In the genomic region with DNA sequence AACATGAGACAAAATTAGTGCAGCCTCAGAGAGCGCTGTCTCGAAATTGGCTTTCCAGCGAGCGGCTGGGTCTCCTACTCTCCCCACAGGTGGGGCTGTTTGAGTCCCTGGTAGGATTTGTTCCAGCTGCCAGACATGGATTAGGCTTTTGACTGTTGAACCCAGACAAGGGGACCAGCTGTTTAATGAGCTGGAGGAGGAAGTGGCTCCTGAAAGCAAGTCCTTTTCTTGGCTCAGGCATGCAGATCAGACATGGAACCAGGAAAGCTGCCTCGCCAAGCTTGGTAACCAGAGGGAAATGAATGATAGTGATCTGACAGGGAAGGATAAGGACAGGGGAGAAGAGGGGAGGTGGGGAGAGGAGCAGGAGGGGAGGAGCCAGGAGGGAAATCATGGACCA, we compare ENCODE assay signal across 25 cellular contexts.
DNase-seq lines count a peak whose midpoint lies in the region; TF ChIP-seq lines count a peak whose summit lies in the region.
"Had no signal": no experiment of that assay in that cellular context is flagged by ENCODE, and none has a peak within 500 bp of the region (broad histone marks: within the 10 kb centered on the region; RNA-seq: fewer than 3 reads in every experiment).

No MANE protein-coding gene starts in this region.

- H3K27me3 Mint-ChIP-seq in endodermal cell (ENCODE audit: insufficient read depth), result peaks cover 2% of the 10 kb centered on the region

- H3K9ac ChIP-seq in endodermal cell (ENCODE audit: extremely low read depth, low read length, poor library complexity, severe bottlenecking), result no peak overlapping the region
- H3K9ac ChIP-seq: BLaER1 had no signal

- DNase-seq in NCI-H2029 (lab: John Stamatoyannopoulos, UW), result peak; percentile 16
- no peak for DNase-seq in NCI-H2029 treated with DMSO at 0.1 percent for 48 hours (lab: John Stamatoyannopoulos, UW)
- DNase-seq in NCI-H2171 treated with DMSO at 0.1 percent for 48 hours (lab: John Stamatoyannopoulos, UW), result peak; percentile 91
- DNase-seq in endodermal cell, result peak; percentile 51
- no peak for DNase-seq in 8988T
- DNase-seq in Peyer's patch, result no peak
- DNase-seq in hypothalamus (lab: John Stamatoyannopoulos, UW), result no peak
- DNase-seq: activated CD4-positive, alpha-beta memory T cell treated with anti-CD3 and anti-CD28 coated beads, Interleukin-2, amount 10 ng/mL, durations not matched to agents 7 days and 5 days; activated T-cell treated with anti-CD3 and anti-CD28 coated beads for 4 hours; adrenal gland; Calu3; cortex of kidney; GDM1; KBM-7; left lung; NCI-H2081; NCI-H748 treated with DMSO at 0.1 percent for 48 hours; stomach; T-helper 2 cell had no signal

- H3K9me3 ChIP-seq in endodermal cell (ENCODE audit: control insufficient read depth, low read length) (no peaks in the 10 kb centered on the region), Peyer's patch (no peaks in the 10 kb centered on the region)
- H3K9me3 ChIP-seq: A549, adrenal gland, BLaER1, left lung, neutrophil, SJSA1, stomach had no signal

- H3K4me1 ChIP-seq in endodermal cell (ENCODE audit: control insufficient read depth, insufficient read depth, low read length), result no peaks in the 10 kb centered on the region
- peaks cover 0 to 13% (median 0%) of the 10 kb centered on the region in 4 donors for H3K4me1 ChIP-seq in Peyer's patch
- H3K4me1 ChIP-seq: A549, left lung, SJSA1 had no signal

- H3K36me3 ChIP-seq in endodermal cell (ENCODE audit: control insufficient read depth, insufficient read depth, low read length), result no peaks in the 10 kb centered on the region
- no peaks in the 10 kb centered on the region for H3K36me3 ChIP-seq in Peyer's patch
- H3K36me3 ChIP-seq: adrenal gland, BLaER1, left lung, neutrophil, SJSA1, stomach had no signal

- peaks cover 22% of the 10 kb centered on the region for H3K4me1 Mint-ChIP-seq in endodermal cell
- H3K4me1 Mint-ChIP-seq: activated CD4-positive, alpha-beta memory T cell treated with anti-CD3 and anti-CD28 coated beads, Interleukin-2, amount 10 ng/mL, durations not matched to agents 7 days and 5 days had no signal

- H3K27ac ChIP-seq in endodermal cell (ENCODE audit: low read depth, low read length), result peak overlapping the region; percentile 59
- peak overlapping the region; percentile 36 for H3K27ac ChIP-seq in temporal lobe (ENCODE audit: low read depth, low read length)
- no peak overlapping the region for H3K27ac ChIP-seq in Peyer's patch
- H3K27ac ChIP-seq: A549, adrenal gland, BLaER1, left lung, neutrophil, SJSA1, stomach had no signal

- 73 to 74% methylated on average over 5 of the region's 5 CpGs for WGBS in endodermal cell (ENCODE audit: insufficient coverage in 1 of 2, insufficient read length in 1 of 2), 2 experiments

- TF ChIP-seq POLR2A in Peyer's patch (IDR thresholded peaks at IDR 0.05), result no peak

- no peaks in the 10 kb centered on the region for H3K27me3 ChIP-seq in endodermal cell (ENCODE audit: control insufficient read depth, insufficient read depth, low read length, poor library complexity, severe bottlenecking)
- H3K27me3 ChIP-seq in Peyer's patch, result no peaks in the 10 kb centered on the region
- H3K27me3 ChIP-seq: BLaER1 had no signal

- no peaks in the 10 kb centered on the region for H3K36me3 Mint-ChIP-seq in endodermal cell (ENCODE audit: low read depth)
- H3K36me3 Mint-ChIP-seq: WTC11 had no signal

- H3K4me3 ChIP-seq in endodermal cell (ENCODE audit: low read length) (no peak overlapping the region), Peyer's patch (no peak overlapping the region)
- H3K4me3 ChIP-seq: A549, adrenal gland, BLaER1, left lung, SJSA1, stomach had no signal

- no peaks in the 10 kb centered on the region for H3K9me3 Mint-ChIP-seq in endodermal cell
- H3K9me3 Mint-ChIP-seq: activated CD4-positive, alpha-beta memory T cell treated with anti-CD3 and anti-CD28 coated beads, Interleukin-2, amount 10 ng/mL, durations not matched to agents 7 days and 5 days; WTC11 had no signal

- no peak overlapping the region for H3K27ac Mint-ChIP-seq in endodermal cell
- H3K27ac Mint-ChIP-seq: activated CD4-positive, alpha-beta memory T cell treated with anti-CD3 and anti-CD28 coated beads, Interleukin-2, amount 10 ng/mL, durations not matched to agents 7 days and 5 days; WTC11 had no signal

- TF ChIP-seq CTCF in endodermal cell (conservative IDR thresholded peaks at IDR 0.05) (peak; percentile 40), Peyer's patch (IDR thresholded peaks at IDR 0.05) (no peak)

- no peak overlapping the region for H3K4me3 Mint-ChIP-seq in endodermal cell
- H3K4me3 Mint-ChIP-seq: activated CD4-positive, alpha-beta memory T cell treated with anti-CD3 and anti-CD28 coated beads, Interleukin-2, amount 10 ng/mL, durations not matched to agents 7 days and 5 days; WTC11 had no signal

Comparison
In these comparisons a context has a peak if more than half of its experiments do, and no peak if none do; other contexts are left out.
1. DNase-seq: peak in NCI-H2029 (single experiment), NCI-H2171 treated with DMSO at 0.1 percent for 48 hours (single experiment) and endodermal cell (single experiment); none in NCI-H2029 treated with DMSO at 0.1 percent for 48 hours (single experiment), 8988T (single experiment), Peyer's patch (0 of 3) and hypothalamus (0 of 51).
2. H3K27ac ChIP-seq: peak in endodermal cell (single experiment) and temporal lobe (single experiment); none in Peyer's patch (0 of 4).